1 cellular context compared by ENCODE assay signal in genomic region chr6:149457316-149457884, GRCh38.
TF ChIP-seq lines count a peak whose summit lies in the region.

No MANE protein-coding gene starts in this region.

TF ChIP-seq in IMR-90, 13 proteins besides CTCF, POLR2A, EP300 and RAD21 (continued from another document):
- TF ChIP-seq USF2 (IDR thresholded peaks at IDR 0.05; ENCODE audit: low read depth, low read length) (no peak), FOS (IDR thresholded peaks at IDR 0.05; ENCODE audit: low read depth, low read length) (no peak), NFE2L2 (IDR thresholded peaks at IDR 0.05; ENCODE audit: low read depth, low read length) (no peak), RFX5 (IDR thresholded peaks at IDR 0.05; ENCODE audit: low read depth, low read length) (no peak)
